ENCODE assay signal across 15 cellular contexts in genomic region chr2:120913972-120914838, GRCh38.
DNase-seq lines count a peak whose midpoint lies in the region; ATAC-seq and TF ChIP-seq lines count a peak whose summit lies in the region.
"Had no signal": no experiment of that assay in that cellular context is flagged by ENCODE, and none has a peak within 500 bp of the region (broad histone marks: within the 10 kb centered on the region; RNA-seq: fewer than 3 reads in every experiment).

No MANE protein-coding gene starts in this region.

- DNase-seq in heart right ventricle (no peak), left ventricle myocardium superior (no peak), epithelial cell of prostate (ENCODE audit: low read depth, low spot score) (no peak), neuronal stem cell (ENCODE audit: low spot score) (no peak), aorta (peak in 1 of 2 donors; percentile 29), GM19240 (ENCODE audit: insufficient read length, low spot score) (no peak), activated gamma-delta T cell treated with Interleukin-2 at 50 U/mL for 16 hours (no peak), Kasumi-1 (lab: John Stamatoyannopoulos, UW) (no peak)
- DNase-seq: CD8-positive, alpha-beta T cell; DND-41; NCI-H2107; NCI-H748 treated with DMSO at 0.1 percent for 48 hours; T-helper 1 cell had no signal

- no peak overlapping the region for H2AFZ ChIP-seq in neuronal stem cell (ENCODE audit: low read length)

- H3K4me2 ChIP-seq in neuronal stem cell (ENCODE audit: insufficient read depth, low read length, poor library complexity, severe bottlenecking): no peak overlapping the region

- H2AK5ac ChIP-seq in neuronal stem cell (ENCODE audit: low read depth, low read length): no peak overlapping the region

- no peak overlapping the region for H2BK12ac ChIP-seq in neuronal stem cell (ENCODE audit: low read length)

- no peak overlapping the region for H2BK15ac ChIP-seq in neuronal stem cell (ENCODE audit: low read length)

- peak overlapping the region; percentile 72 for H3K18ac ChIP-seq in neuronal stem cell (ENCODE audit: low read length)

- 80 to 82% methylated on average over 13 of the region's 13 CpGs for WGBS in heart right ventricle, 2 donors
- no CpG with 5 or more reads among the region's 13 CpGs for WGBS in neuronal stem cell (ENCODE audit: extremely low coverage in 2 of 2, insufficient read length in 2 of 2, insufficient replicate concordance in 1 of 2), 2 donors
- WGBS in aorta, 2 donors: 89 to 90% methylated on average over 13 of the region's 13 CpGs

- H3K36me3 ChIP-seq in heart right ventricle (no peaks in the 10 kb centered on the region), neuronal stem cell (replicated peaks in 1 of 2; ENCODE audit: control insufficient read depth in 2 of 2, insufficient read depth in 2 of 2, low read length in 2 of 2) (peaks cover 5 to 30% of the 10 kb centered on the region in 2 donors), aorta (ENCODE audit: control insufficient read depth in 1 of 2, insufficient read depth in 2 of 2, low read length in 1 of 2) (no peaks in the 10 kb centered on the region)
- H3K36me3 ChIP-seq: colonic mucosa had no signal

- no peak overlapping the region for H3K14ac ChIP-seq in neuronal stem cell (ENCODE audit: low read length)

- H3K27ac ChIP-seq in heart right ventricle: peak overlapping the region; percentile 21 to 81 (median 74)
- H3K27ac ChIP-seq in epithelial cell of prostate: peak overlapping the region; percentile 39
- peak overlapping the region; percentile 22 for H3K27ac ChIP-seq in neuronal stem cell (replicated peaks; ENCODE audit: low read length)
- peak overlapping the region; percentile 46 to 87 for H3K27ac ChIP-seq in aorta (ENCODE audit: low read depth in 1 of 2, low read length in 2 of 2)
- H3K27ac ChIP-seq: colonic mucosa had no signal

- peaks cover 18% of the 10 kb centered on the region for H3K79me1 ChIP-seq in neuronal stem cell (ENCODE audit: low read depth, low read length)

- no peak overlapping the region for H4K8ac ChIP-seq in neuronal stem cell (ENCODE audit: low read depth, low read length)

- no peak overlapping the region for H2BK5ac ChIP-seq in neuronal stem cell (ENCODE audit: low read length)

- no peak for ATAC-seq in heart right ventricle
- no peak for ATAC-seq in left ventricle myocardium superior
- ATAC-seq in aorta (ENCODE audit: low FRiP score): no peak
- ATAC-seq: CD8-positive, alpha-beta T cell; stimulated activated memory B cell treated with anti-CD40 and anti-IgM and Interleukin-4, amounts not matched to agents 10 μg/mL and 1 μg/mL and 100 μg/mL, for 72 hours had no signal

- no peak overlapping the region for H4K91ac ChIP-seq in neuronal stem cell (ENCODE audit: low read depth, low read length, poor library complexity)

- peak overlapping the region; percentile 61 for H3K23ac ChIP-seq in neuronal stem cell (ENCODE audit: low read depth, low read length, poor library complexity)

- no peak for TF ChIP-seq CTCF in heart right ventricle (IDR thresholded peaks at IDR 0.05)

- H3K9ac ChIP-seq in neuronal stem cell (ENCODE audit: low read depth, low read length, poor library complexity): peak overlapping the region; percentile 56

- H3K4me1 ChIP-seq in heart right ventricle: peaks cover 19 to 50% (median 34%) of the 10 kb centered on the region in 9 donors
- H3K4me1 ChIP-seq in neuronal stem cell (ENCODE audit: control insufficient read depth in 2 of 2, insufficient read depth in 1 of 2, low read depth in 1 of 2, low read length in 2 of 2): peaks cover 10 to 29% of the 10 kb centered on the region in 2 donors
- H3K4me1 ChIP-seq in aorta (ENCODE audit: control insufficient read depth in 1 of 2, insufficient read depth in 2 of 2, low read length in 2 of 2): peaks cover 0 to 11% of the 10 kb centered on the region in 2 donors
- H3K4me1 ChIP-seq: colonic mucosa had no signal

- H2BK120ac ChIP-seq in neuronal stem cell (ENCODE audit: low read depth, low read length): no peak overlapping the region

- H3K9me3 ChIP-seq in heart right ventricle (no peaks in the 10 kb centered on the region), neuronal stem cell (replicated peaks in 1 of 2; ENCODE audit: control insufficient read depth in 2 of 2, insufficient read depth in 1 of 2, low read depth in 1 of 2, low read length in 2 of 2) (no peaks in the 10 kb centered on the region), aorta (ENCODE audit: control insufficient read depth, low read length) (no peaks in the 10 kb centered on the region)
- H3K9me3 ChIP-seq: colonic mucosa had no signal

- H3K27me3 ChIP-seq in heart right ventricle (no peaks in the 10 kb centered on the region), neuronal stem cell (ENCODE audit: control insufficient read depth in 3 of 3, insufficient read depth in 3 of 3, low read depth in 1 of 3, low read length in 3 of 3) (no peaks in the 10 kb centered on the region), aorta (ENCODE audit: control insufficient read depth in 1 of 2, insufficient read depth in 2 of 2, low read length in 1 of 2) (no peaks in the 10 kb centered on the region)
- H3K27me3 ChIP-seq: colonic mucosa had no signal

- no peak overlapping the region for H3K4me3 ChIP-seq in heart right ventricle
- no peak overlapping the region for H3K4me3 ChIP-seq in neuronal stem cell (ENCODE audit: low read length in 2 of 2)
- no peak overlapping the region for H3K4me3 ChIP-seq in aorta (ENCODE audit: low read length in 2 of 2)
- H3K4me3 ChIP-seq: colonic mucosa had no signal

- intact Hi-C loops in heart right ventricle (cut with DNase I): loop anchor here in 3 of 10 donors (5.0 to 10.0 kb wide), 2 partner anchors 87 to 179 kb away; partner anchors contain the start of gene GLI2 (in 2 of the 3)
- intact Hi-C loops in left ventricle myocardium superior (cut with micrococcal nuclease): no loop called here
- intact Hi-C loops in aorta (cut with DNase I): loop anchor here (5.0 to 10.0 kb wide), 2 partner anchors 47 to 179 kb away; partner anchors contain the start of gene GLI2 (in 1 of the 2)

- no peak overlapping the region for H3K4ac ChIP-seq in neuronal stem cell (ENCODE audit: low read length)

Comparison
In these comparisons a context has a peak if more than half of its experiments do, and no peak if none do; other contexts are left out.
1. H3K27ac ChIP-seq: peak in every context shown above with its lines; median percentile 74 in heart right ventricle; 66 in aorta; 39 in epithelial cell of prostate; 22 in neuronal stem cell.